13 cellular contexts compared by ENCODE assay signal in genomic region chr1:183039330-183039729, GRCh38. TPM values are rescaled to one million over a fixed set of nuclear protein-coding genes. Genes with fewer than 3 reads are reported as not detected.
DNase-seq lines count a peak whose midpoint lies in the region; ATAC-seq and TF ChIP-seq lines count a peak whose summit lies in the region.
"Had no signal": no experiment of that assay in that cellular context is flagged by ENCODE, and none has a peak within 500 bp of the region (broad histone marks: within the 10 kb centered on the region; RNA-seq: fewer than 3 reads in every experiment).

No MANE protein-coding gene starts in this region.

- peak; percentile 68 for DNase-seq in HCEC 1CT
- no peak for DNase-seq in ascending aorta (ENCODE audit: low spot score in 2 of 2)
- no peak for DNase-seq in adrenal gland
- DNase-seq in thyroid gland = no peak
- DNase-seq: activated naive CD8-positive, alpha-beta T cell treated with anti-CD3 and anti-CD28 coated beads for 36 hours; CD4-positive, alpha-beta memory T cell; lower lobe of right lung; NCI-H2029 treated with DMSO at 0.1 percent for 48 hours; T-helper 2 cell had no signal

- peak overlapping the region; percentile 1 to 38 for H3K27ac ChIP-seq in ascending aorta
- H3K27ac ChIP-seq in mesodermal cell (ENCODE audit: low read depth, low read length, severe bottlenecking) = peak overlapping the region; percentile 87
- H3K27ac ChIP-seq in subcutaneous abdominal adipose tissue (ENCODE audit: low read depth, low read length) = peak overlapping the region; percentile 81
- H3K27ac ChIP-seq in adrenal gland = no peak overlapping the region
- H3K27ac ChIP-seq in thyroid gland = peak overlapping the region in 1 of 3 donors; percentile 12
- H3K27ac ChIP-seq: lower lobe of right lung, neutrophil had no signal

- intact Hi-C loops in ascending aorta (cut with DNase I) (no loop called here), adrenal gland (cut with DNase I) (no loop called here), thyroid gland (cut with DNase I) (no loop called here)

- H3K9ac ChIP-seq in subcutaneous abdominal adipose tissue (ENCODE audit: low read length in 5 of 5) = peak overlapping the region in 2 of 5 donors; percentile 38 to 63

- H3K9me3 ChIP-seq in ascending aorta (no peaks in the 10 kb centered on the region), mesodermal cell (ENCODE audit: control insufficient read depth, low read length) (no peaks in the 10 kb centered on the region), subcutaneous abdominal adipose tissue (ENCODE audit: control insufficient read depth in 5 of 5, low read length in 5 of 5) (no peaks in the 10 kb centered on the region), adrenal gland (replicated peaks in 1 of 3) (no peaks in the 10 kb centered on the region), thyroid gland (no peaks in the 10 kb centered on the region)
- H3K9me3 ChIP-seq: lower lobe of right lung, neutrophil had no signal

- TF ChIP-seq POLR2A in adrenal gland (IDR thresholded peaks at IDR 0.05) (no peak), thyroid gland (IDR thresholded peaks at IDR 0.05) (no peak)

- H3K36me3 ChIP-seq in ascending aorta (peaks cover 0 to 8% of the 10 kb centered on the region in 2 donors), mesodermal cell (ENCODE audit: control insufficient read depth, insufficient read depth, low read length) (no peaks in the 10 kb centered on the region), subcutaneous abdominal adipose tissue (ENCODE audit: control insufficient read depth in 5 of 5, insufficient read depth in 5 of 5, low read length in 5 of 5) (peaks cover 0 to 3% (median 0%) of the 10 kb centered on the region in 5 donors), adrenal gland (replicated peaks in 1 of 2) (no peaks in the 10 kb centered on the region), thyroid gland (no peaks in the 10 kb centered on the region)
- H3K36me3 ChIP-seq: neutrophil had no signal

- peaks cover 0 to 31% of the 10 kb centered on the region in 2 donors for H3K4me1 ChIP-seq in ascending aorta
- peaks cover 64% of the 10 kb centered on the region for H3K4me1 ChIP-seq in mesodermal cell (ENCODE audit: control insufficient read depth, insufficient read depth, low read length, poor library complexity, severe bottlenecking)
- H3K4me1 ChIP-seq in subcutaneous abdominal adipose tissue (ENCODE audit: control insufficient read depth in 5 of 5, insufficient read depth in 5 of 5, low read length in 5 of 5) = peaks cover 4 to 59% (median 54%) of the 10 kb centered on the region in 5 donors
- H3K4me1 ChIP-seq in adrenal gland (replicated peaks in 1 of 2) = peaks cover 9 to 36% of the 10 kb centered on the region in 2 donors
- peaks cover 20 to 28% of the 10 kb centered on the region in 2 donors for H3K4me1 ChIP-seq in thyroid gland

- TF ChIP-seq CTCF in ascending aorta (IDR thresholded peaks at IDR 0.05) (no peak), adrenal gland (IDR thresholded peaks at IDR 0.05) (no peak), thyroid gland (IDR thresholded peaks at IDR 0.05) (no peak)

- no peak overlapping the region for H3K4me3 ChIP-seq in ascending aorta
- no peak overlapping the region for H3K4me3 ChIP-seq in mesodermal cell (ENCODE audit: extremely low read depth, insufficient read depth, low read length, poor library complexity, severe bottlenecking)
- H3K4me3 ChIP-seq in subcutaneous abdominal adipose tissue (ENCODE audit: low read depth in 1 of 5, low read length in 5 of 5) = no peak overlapping the region
- H3K4me3 ChIP-seq in adrenal gland = no peak overlapping the region
- no peak overlapping the region for H3K4me3 ChIP-seq in thyroid gland (replicated peaks in 1 of 3)
- H3K4me3 ChIP-seq: lower lobe of right lung had no signal

- no peaks in the 10 kb centered on the region for H3K27me3 ChIP-seq in ascending aorta
- no peaks in the 10 kb centered on the region for H3K27me3 ChIP-seq in subcutaneous abdominal adipose tissue (ENCODE audit: control insufficient read depth in 5 of 5, insufficient read depth in 4 of 5, low read length in 5 of 5)
- H3K27me3 ChIP-seq in adrenal gland = no peaks in the 10 kb centered on the region
- H3K27me3 ChIP-seq in thyroid gland = no peaks in the 10 kb centered on the region
- H3K27me3 ChIP-seq: neutrophil had no signal

- 71 to 91% methylated on average over 2 to 4 of the region's 4 CpGs for WGBS in mesodermal cell (ENCODE audit: insufficient coverage in 2 of 2), 2 experiments
- WGBS in adrenal gland, 4 donors = 81 to 86% (median 84%) methylated on average over 4 of the region's 4 CpGs
- 77 to 93% methylated on average over 4 of the region's 4 CpGs for WGBS in thyroid gland, 2 donors

- no peak for ATAC-seq in HG02588 (IDR thresholded peaks at IDR 0.05; ENCODE audit: unreplicated experiment)

RNA-seq across cellular contexts. Expression of gene LAMC1, which starts 16.1 kb away (rescaled TPM):
- total RNA-seq in ascending aorta (166 TPM), adrenal gland (100 to 1,000 TPM in 2 of 8 donors, 10 to 100 TPM in 6; 65.3 to 110 (median 82.8) TPM), thyroid gland (100 to 1,000 TPM; 150 to 213 (median 174) TPM)
- 179 TPM for polyA plus RNA-seq in mesodermal cell (2013, experiment 1 of 2)
- polyA plus RNA-seq in mesodermal cell (2013, experiment 2 of 2) = 184 TPM
- polyA plus RNA-seq in adrenal gland = 10 to 100 TPM; 12.3 to 49.8 (median 17.5) TPM
- polyA plus RNA-seq: CD4-positive, alpha-beta memory T cell had no signal

Comparison
In these comparisons a context has a peak if more than half of its experiments do, and no peak if none do; other contexts are left out.
1. H3K27ac ChIP-seq: peak in ascending aorta (2 of 2), mesodermal cell (single experiment) and subcutaneous abdominal adipose tissue (single experiment); none in adrenal gland (0 of 5).